In the genomic region with DNA sequence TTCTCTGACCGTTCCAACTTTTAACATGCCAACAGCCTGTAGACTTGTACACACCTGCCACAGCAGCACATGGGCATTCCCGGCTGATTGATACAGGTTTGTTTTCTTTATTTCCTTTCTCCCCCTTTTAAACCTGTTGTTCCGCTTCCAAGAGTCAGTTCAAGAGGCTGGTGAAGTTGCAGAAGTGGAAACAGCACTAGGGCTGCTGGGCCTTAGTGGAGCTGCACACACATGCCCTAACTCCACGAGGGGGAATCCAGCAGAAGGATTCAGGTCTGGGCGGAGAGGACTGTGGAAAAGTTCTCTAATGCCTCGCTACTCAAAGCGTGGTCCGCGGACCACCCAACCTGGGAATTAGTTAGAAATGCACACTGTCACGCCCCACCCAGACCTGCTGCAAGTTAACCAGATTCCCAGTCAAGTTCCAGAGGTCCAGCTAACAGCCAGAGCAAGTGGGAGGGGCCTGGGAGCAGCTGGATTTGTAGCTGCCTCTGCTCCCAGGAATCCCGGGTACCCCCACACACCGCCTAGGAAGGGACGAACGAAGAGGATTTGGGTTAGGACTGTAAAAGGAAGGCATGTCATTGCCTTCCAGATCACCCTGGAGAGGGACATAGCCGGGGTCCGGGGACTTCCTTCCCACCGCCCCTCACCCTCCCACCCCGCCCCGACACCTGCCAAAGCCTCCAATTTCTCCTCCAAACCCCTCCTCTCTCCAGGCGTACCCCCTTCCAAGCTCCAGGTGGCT, we compare ENCODE assay signal across 1 cellular context.
A peak's percentile ranks its signal among the peaks of the same experiment; 100 is the strongest.
TF ChIP-seq lines count a peak whose summit lies in the region.

No MANE protein-coding gene starts in this region.

TF ChIP-seq in HepG2, 621 proteins besides CTCF, POLR2A, EP300 and RAD21 (continued from another document and continues in another):
- TF ChIP-seq, protein P1, sequence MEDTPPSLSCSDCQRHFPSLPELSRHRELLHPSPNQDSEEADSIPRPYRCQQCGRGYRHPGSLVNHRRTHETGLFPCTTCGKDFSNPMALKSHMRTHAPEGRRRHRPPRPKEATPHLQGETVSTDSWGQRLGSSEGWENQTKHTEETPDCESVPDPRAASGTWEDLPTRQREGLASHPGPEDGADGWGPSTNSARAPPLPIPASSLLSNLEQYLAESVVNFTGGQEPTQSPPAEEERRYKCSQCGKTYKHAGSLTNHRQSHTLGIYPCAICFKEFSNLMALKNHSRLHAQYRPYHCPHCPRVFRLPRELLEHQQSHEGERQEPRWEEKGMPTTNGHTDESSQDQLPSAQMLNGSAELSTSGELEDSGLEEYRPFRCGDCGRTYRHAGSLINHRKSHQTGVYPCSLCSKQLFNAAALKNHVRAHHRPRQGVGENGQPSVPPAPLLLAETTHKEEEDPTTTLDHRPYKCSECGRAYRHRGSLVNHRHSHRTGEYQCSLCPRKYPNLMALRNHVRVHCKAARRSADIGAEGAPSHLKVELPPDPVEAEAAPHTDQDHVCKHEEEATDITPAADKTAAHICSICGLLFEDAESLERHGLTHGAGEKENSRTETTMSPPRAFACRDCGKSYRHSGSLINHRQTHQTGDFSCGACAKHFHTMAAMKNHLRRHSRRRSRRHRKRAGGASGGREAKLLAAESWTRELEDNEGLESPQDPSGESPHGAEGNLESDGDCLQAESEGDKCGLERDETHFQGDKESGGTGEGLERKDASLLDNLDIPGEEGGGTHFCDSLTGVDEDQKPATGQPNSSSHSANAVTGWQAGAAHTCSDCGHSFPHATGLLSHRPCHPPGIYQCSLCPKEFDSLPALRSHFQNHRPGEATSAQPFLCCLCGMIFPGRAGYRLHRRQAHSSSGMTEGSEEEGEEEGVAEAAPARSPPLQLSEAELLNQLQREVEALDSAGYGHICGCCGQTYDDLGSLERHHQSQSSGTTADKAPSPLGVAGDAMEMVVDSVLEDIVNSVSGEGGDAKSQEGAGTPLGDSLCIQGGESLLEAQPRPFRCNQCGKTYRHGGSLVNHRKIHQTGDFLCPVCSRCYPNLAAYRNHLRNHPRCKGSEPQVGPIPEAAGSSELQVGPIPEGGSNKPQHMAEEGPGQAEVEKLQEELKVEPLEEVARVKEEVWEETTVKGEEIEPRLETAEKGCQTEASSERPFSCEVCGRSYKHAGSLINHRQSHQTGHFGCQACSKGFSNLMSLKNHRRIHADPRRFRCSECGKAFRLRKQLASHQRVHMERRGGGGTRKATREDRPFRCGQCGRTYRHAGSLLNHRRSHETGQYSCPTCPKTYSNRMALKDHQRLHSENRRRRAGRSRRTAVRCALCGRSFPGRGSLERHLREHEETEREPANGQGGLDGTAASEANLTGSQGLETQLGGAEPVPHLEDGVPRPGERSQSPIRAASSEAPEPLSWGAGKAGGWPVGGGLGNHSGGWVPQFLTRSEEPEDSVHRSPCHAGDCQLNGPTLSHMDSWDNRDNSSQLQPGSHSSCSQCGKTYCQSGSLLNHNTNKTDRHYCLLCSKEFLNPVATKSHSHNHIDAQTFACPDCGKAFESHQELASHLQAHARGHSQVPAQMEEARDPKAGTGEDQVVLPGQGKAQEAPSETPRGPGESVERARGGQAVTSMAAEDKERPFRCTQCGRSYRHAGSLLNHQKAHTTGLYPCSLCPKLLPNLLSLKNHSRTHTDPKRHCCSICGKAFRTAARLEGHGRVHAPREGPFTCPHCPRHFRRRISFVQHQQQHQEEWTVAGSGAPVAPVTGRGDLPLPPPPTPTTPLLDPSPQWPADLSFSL (CRISPR knock-in tag; IDR thresholded peaks at IDR 0.05): no peak
- TF ChIP-seq, protein P2, sequence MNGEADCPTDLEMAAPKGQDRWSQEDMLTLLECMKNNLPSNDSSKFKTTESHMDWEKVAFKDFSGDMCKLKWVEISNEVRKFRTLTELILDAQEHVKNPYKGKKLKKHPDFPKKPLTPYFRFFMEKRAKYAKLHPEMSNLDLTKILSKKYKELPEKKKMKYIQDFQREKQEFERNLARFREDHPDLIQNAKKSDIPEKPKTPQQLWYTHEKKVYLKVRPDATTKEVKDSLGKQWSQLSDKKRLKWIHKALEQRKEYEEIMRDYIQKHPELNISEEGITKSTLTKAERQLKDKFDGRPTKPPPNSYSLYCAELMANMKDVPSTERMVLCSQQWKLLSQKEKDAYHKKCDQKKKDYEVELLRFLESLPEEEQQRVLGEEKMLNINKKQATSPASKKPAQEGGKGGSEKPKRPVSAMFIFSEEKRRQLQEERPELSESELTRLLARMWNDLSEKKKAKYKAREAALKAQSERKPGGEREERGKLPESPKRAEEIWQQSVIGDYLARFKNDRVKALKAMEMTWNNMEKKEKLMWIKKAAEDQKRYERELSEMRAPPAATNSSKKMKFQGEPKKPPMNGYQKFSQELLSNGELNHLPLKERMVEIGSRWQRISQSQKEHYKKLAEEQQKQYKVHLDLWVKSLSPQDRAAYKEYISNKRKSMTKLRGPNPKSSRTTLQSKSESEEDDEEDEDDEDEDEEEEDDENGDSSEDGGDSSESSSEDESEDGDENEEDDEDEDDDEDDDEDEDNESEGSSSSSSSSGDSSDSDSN (CRISPR knock-in tag; IDR thresholded peaks at IDR 0.05): no peak; the same call in 1 of the 2 replicates
- TF ChIP-seq POLR2G (IDR thresholded peaks at IDR 0.05; ENCODE audit: low read depth, low read length): peak; percentile 3
- no peak for TF ChIP-seq NR2C2 (CRISPR knock-in tag; IDR thresholded peaks at IDR 0.05; ENCODE audit: borderline replicate concordance)
- peak; percentile 20; the same call in 1 of the 2 replicates for TF ChIP-seq MED1 (CRISPR knock-in tag; IDR thresholded peaks at IDR 0.05)
- TF ChIP-seq ZNF790 (CRISPR knock-in tag; IDR thresholded peaks at IDR 0.05; ENCODE audit: borderline replicate concordance): no peak
- no peak for TF ChIP-seq TAF1 (CRISPR knock-in tag; IDR thresholded peaks at IDR 0.05)
- TF ChIP-seq, protein P3, sequence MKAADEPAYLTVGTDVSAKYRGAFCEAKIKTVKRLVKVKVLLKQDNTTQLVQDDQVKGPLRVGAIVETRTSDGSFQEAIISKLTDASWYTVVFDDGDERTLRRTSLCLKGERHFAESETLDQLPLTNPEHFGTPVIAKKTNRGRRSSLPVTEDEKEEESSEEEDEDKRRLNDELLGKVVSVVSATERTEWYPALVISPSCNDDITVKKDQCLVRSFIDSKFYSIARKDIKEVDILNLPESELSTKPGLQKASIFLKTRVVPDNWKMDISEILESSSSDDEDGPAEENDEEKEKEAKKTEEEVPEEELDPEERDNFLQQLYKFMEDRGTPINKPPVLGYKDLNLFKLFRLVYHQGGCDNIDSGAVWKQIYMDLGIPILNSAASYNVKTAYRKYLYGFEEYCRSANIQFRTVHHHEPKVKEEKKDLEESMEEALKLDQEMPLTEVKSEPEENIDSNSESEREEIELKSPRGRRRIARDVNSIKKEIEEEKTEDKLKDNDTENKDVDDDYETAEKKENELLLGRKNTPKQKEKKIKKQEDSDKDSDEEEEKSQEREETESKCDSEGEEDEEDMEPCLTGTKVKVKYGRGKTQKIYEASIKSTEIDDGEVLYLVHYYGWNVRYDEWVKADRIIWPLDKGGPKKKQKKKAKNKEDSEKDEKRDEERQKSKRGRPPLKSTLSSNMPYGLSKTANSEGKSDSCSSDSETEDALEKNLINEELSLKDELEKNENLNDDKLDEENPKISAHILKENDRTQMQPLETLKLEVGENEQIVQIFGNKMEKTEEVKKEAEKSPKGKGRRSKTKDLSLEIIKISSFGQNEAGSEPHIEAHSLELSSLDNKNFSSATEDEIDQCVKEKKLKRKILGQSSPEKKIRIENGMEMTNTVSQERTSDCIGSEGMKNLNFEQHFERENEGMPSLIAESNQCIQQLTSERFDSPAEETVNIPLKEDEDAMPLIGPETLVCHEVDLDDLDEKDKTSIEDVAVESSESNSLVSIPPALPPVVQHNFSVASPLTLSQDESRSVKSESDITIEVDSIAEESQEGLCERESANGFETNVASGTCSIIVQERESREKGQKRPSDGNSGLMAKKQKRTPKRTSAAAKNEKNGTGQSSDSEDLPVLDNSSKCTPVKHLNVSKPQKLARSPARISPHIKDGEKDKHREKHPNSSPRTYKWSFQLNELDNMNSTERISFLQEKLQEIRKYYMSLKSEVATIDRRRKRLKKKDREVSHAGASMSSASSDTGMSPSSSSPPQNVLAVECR (CRISPR knock-in tag; IDR thresholded peaks at IDR 0.05; ENCODE audit: borderline replicate concordance): no peak; the same call in 1 of the 2 replicates
- TF ChIP-seq ZBTB38 (CRISPR knock-in tag; IDR thresholded peaks at IDR 0.05): no peak
- TF ChIP-seq, protein P4, sequence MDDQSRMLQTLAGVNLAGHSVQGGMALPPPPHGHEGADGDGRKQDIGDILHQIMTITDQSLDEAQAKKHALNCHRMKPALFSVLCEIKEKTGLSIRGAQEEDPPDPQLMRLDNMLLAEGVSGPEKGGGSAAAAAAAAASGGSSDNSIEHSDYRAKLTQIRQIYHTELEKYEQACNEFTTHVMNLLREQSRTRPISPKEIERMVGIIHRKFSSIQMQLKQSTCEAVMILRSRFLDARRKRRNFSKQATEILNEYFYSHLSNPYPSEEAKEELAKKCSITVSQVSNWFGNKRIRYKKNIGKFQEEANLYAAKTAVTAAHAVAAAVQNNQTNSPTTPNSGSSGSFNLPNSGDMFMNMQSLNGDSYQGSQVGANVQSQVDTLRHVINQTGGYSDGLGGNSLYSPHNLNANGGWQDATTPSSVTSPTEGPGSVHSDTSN (CRISPR knock-in tag; IDR thresholded peaks at IDR 0.05; ENCODE audit: borderline replicate concordance): no peak
- TF ChIP-seq KAT8 (CRISPR knock-in tag; IDR thresholded peaks at IDR 0.05): no peak
- no peak for TF ChIP-seq GATA4 (IDR thresholded peaks at IDR 0.05; ENCODE audit: borderline replicate concordance, low read depth)
- no peak for TF ChIP-seq STAG1 (CRISPR knock-in tag; IDR thresholded peaks at IDR 0.05)
- TF ChIP-seq, protein P5, sequence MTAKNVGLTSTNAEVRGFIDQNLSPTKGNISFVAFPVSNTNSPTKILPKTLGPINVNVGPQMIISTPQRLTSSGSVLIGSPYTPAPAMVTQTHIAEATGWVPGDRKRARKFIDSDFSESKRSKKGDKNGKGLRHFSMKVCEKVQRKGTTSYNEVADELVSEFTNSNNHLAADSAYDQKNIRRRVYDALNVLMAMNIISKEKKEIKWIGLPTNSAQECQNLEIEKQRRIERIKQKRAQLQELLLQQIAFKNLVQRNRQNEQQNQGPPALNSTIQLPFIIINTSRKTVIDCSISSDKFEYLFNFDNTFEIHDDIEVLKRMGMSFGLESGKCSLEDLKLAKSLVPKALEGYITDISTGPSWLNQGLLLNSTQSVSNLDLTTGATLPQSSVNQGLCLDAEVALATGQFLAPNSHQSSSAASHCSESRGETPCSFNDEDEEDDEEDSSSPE (CRISPR knock-in tag; IDR thresholded peaks at IDR 0.05): no peak
- TF ChIP-seq ZNF766 (CRISPR knock-in tag; IDR thresholded peaks at IDR 0.05; ENCODE audit: borderline replicate concordance): no peak
- peak; percentile 84 for TF ChIP-seq U2AF1 (optimal IDR thresholded peaks at IDR 0.05; ENCODE audit: low read depth, low read length)
- no peak for TF ChIP-seq FOXP1 (IDR thresholded peaks at IDR 0.05)
- TF ChIP-seq FOXP1 (CRISPR knock-in tag; IDR thresholded peaks at IDR 0.05): no peak
- TF ChIP-seq NFIB (CRISPR knock-in tag; IDR thresholded peaks at IDR 0.05; ENCODE audit: borderline replicate concordance): no peak
- no peak for TF ChIP-seq IKZF4 (CRISPR knock-in tag; IDR thresholded peaks at IDR 0.05; ENCODE audit: borderline replicate concordance, low read depth, not compliant biosample characterization)
- no peak; the same call in 1 of the 2 replicates for TF ChIP-seq ZNF33B (CRISPR knock-in tag; IDR thresholded peaks at IDR 0.05)
- TF ChIP-seq ZNF776 (CRISPR knock-in tag; IDR thresholded peaks at IDR 0.05): no peak
- no peak for TF ChIP-seq ZNF441 (CRISPR knock-in tag; IDR thresholded peaks at IDR 0.05; ENCODE audit: borderline replicate concordance)
- no peak for TF ChIP-seq ZNF30 (CRISPR knock-in tag; IDR thresholded peaks at IDR 0.05)
- TF ChIP-seq, protein P6, sequence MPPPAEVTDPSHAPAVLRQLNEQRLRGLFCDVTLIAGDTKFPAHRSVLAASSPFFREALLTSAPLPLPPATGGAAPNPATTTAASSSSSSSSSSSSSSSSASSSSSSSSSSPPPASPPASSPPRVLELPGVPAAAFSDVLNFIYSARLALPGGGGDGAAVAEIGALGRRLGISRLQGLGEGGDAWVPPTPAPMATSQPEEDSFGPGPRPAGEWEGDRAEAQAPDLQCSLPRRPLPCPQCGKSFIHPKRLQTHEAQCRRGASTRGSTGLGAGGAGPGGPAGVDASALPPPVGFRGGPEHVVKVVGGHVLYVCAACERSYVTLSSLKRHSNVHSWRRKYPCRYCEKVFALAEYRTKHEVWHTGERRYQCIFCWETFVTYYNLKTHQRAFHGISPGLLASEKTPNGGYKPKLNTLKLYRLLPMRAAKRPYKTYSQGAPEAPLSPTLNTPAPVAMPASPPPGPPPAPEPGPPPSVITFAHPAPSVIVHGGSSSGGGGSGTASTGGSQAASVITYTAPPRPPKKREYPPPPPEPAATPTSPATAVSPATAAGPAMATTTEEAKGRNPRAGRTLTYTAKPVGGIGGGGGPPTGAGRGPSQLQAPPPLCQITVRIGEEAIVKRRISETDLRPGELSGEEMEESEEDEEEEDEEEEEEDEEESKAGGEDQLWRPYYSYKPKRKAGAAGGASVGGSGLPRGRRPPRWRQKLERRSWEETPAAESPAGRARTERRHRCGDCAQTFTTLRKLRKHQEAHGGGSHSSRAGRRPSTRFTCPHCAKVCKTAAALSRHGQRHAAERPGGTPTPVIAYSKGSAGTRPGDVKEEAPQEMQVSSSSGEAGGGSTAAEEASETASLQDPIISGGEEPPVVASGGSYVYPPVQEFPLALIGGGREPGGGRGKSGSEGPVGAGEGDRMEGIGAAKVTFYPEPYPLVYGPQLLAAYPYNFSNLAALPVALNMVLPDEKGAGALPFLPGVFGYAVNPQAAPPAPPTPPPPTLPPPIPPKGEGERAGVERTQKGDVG (CRISPR knock-in tag; IDR thresholded peaks at IDR 0.05; ENCODE audit: borderline replicate concordance): no peak; the same call in 1 of the 2 replicates
- no peak for TF ChIP-seq HMGA1 (CRISPR knock-in tag; conservative IDR thresholded peaks at IDR 0.05)
- TF ChIP-seq ZNF616 (CRISPR knock-in tag; IDR thresholded peaks at IDR 0.05; ENCODE audit: low read depth): no peak
- no peak for TF ChIP-seq ZZZ3 (CRISPR knock-in tag; IDR thresholded peaks at IDR 0.05; ENCODE audit: borderline replicate concordance)
- TF ChIP-seq JUN (CRISPR knock-in tag; IDR thresholded peaks at IDR 0.05): no peak
- TF ChIP-seq, protein P7, sequence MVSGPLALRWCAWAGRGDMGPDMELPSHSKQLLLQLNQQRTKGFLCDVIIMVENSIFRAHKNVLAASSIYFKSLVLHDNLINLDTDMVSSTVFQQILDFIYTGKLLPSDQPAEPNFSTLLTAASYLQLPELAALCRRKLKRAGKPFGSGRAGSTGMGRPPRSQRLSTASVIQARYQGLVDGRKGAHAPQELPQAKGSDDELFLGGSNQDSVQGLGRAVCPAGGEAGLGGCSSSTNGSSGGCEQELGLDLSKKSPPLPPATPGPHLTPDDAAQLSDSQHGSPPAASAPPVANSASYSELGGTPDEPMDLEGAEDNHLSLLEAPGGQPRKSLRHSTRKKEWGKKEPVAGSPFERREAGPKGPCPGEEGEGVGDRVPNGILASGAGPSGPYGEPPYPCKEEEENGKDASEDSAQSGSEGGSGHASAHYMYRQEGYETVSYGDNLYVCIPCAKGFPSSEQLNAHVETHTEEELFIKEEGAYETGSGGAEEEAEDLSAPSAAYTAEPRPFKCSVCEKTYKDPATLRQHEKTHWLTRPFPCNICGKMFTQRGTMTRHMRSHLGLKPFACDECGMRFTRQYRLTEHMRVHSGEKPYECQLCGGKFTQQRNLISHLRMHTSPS (CRISPR knock-in tag; IDR thresholded peaks at IDR 0.05; ENCODE audit: low read depth): no peak
- TF ChIP-seq, protein P8, sequence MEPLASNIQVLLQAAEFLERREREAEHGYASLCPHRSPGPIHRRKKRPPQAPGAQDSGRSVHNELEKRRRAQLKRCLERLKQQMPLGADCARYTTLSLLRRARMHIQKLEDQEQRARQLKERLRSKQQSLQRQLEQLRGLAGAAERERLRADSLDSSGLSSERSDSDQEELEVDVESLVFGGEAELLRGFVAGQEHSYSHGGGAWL (CRISPR knock-in tag; IDR thresholded peaks at IDR 0.05): no peak
- no peak for TF ChIP-seq FOXC1 (CRISPR knock-in tag; IDR thresholded peaks at IDR 0.05; ENCODE audit: borderline replicate concordance)
